In genomic region chr7:74219416-74219815, GRCh38 we compare ENCODE assay signal across 2 cellular contexts.
TF ChIP-seq lines count a peak whose summit lies in the region.

No MANE protein-coding gene starts in this region.

TF ChIP-seq in SK-N-SH treated with all-trans-retinoic acid at 6 μM for 48 hours, 23 proteins besides CTCF, POLR2A, EP300 and RAD21:
- TF ChIP-seq, protein P1, sequence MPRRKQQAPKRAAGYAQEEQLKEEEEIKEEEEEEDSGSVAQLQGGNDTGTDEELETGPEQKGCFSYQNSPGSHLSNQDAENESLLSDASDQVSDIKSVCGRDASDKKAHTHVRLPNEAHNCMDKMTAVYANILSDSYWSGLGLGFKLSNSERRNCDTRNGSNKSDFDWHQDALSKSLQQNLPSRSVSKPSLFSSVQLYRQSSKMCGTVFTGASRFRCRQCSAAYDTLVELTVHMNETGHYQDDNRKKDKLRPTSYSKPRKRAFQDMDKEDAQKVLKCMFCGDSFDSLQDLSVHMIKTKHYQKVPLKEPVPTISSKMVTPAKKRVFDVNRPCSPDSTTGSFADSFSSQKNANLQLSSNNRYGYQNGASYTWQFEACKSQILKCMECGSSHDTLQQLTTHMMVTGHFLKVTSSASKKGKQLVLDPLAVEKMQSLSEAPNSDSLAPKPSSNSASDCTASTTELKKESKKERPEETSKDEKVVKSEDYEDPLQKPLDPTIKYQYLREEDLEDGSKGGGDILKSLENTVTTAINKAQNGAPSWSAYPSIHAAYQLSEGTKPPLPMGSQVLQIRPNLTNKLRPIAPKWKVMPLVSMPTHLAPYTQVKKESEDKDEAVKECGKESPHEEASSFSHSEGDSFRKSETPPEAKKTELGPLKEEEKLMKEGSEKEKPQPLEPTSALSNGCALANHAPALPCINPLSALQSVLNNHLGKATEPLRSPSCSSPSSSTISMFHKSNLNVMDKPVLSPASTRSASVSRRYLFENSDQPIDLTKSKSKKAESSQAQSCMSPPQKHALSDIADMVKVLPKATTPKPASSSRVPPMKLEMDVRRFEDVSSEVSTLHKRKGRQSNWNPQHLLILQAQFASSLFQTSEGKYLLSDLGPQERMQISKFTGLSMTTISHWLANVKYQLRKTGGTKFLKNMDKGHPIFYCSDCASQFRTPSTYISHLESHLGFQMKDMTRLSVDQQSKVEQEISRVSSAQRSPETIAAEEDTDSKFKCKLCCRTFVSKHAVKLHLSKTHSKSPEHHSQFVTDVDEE (CRISPR knock-in tag; IDR thresholded peaks at IDR 0.05) = no peak
- TF ChIP-seq RARB (CRISPR knock-in tag; IDR thresholded peaks at IDR 0.05) = no peak
- no peak for TF ChIP-seq PPARA (CRISPR knock-in tag; IDR thresholded peaks at IDR 0.05; ENCODE audit: borderline replicate concordance)
- no peak for TF ChIP-seq ZNF565 (CRISPR knock-in tag; conservative IDR thresholded peaks at IDR 0.05; ENCODE audit: low read depth)
- no peak for TF ChIP-seq SNAI2 (CRISPR knock-in tag; IDR thresholded peaks at IDR 0.05)
- TF ChIP-seq, protein P2, sequence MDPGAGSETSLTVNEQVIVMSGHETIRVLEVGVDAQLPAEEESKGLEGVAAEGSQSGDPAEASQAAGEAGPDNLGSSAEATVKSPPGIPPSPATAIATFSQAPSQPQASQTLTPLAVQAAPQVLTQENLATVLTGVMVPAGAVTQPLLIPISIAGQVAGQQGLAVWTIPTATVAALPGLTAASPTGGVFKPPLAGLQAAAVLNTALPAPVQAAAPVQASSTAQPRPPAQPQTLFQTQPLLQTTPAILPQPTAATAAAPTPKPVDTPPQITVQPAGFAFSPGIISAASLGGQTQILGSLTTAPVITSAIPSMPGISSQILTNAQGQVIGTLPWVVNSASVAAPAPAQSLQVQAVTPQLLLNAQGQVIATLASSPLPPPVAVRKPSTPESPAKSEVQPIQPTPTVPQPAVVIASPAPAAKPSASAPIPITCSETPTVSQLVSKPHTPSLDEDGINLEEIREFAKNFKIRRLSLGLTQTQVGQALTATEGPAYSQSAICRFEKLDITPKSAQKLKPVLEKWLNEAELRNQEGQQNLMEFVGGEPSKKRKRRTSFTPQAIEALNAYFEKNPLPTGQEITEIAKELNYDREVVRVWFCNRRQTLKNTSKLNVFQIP (CRISPR knock-in tag; IDR thresholded peaks at IDR 0.05; ENCODE audit: borderline replicate concordance, low read depth) = no peak
- TF ChIP-seq ISL1 (CRISPR knock-in tag; IDR thresholded peaks at IDR 0.05) = no peak
- no peak for TF ChIP-seq ZNF8 (CRISPR knock-in tag; IDR thresholded peaks at IDR 0.05)

TF ChIP-seq in SK-N-SH, 30 proteins besides CTCF, POLR2A, EP300 and RAD21:
- TF ChIP-seq TCF12 (IDR thresholded peaks at IDR 0.05) (no peak), USF1 (IDR thresholded peaks at IDR 0.05; ENCODE audit: borderline replicate concordance, low read depth) (no peak), SMC3 (IDR thresholded peaks at IDR 0.05; ENCODE audit: low read depth, low read length) (no peak), TEAD4 (IDR thresholded peaks at IDR 0.05; ENCODE audit: borderline replicate concordance, insufficient read depth) (no peak), ELF1 (IDR thresholded peaks at IDR 0.05) (no peak)
- TF ChIP-seq, protein P3, sequence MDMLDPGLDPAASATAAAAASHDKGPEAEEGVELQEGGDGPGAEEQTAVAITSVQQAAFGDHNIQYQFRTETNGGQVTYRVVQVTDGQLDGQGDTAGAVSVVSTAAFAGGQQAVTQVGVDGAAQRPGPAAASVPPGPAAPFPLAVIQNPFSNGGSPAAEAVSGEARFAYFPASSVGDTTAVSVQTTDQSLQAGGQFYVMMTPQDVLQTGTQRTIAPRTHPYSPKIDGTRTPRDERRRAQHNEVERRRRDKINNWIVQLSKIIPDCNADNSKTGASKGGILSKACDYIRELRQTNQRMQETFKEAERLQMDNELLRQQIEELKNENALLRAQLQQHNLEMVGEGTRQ (IDR thresholded peaks at IDR 0.05; ENCODE audit: borderline replicate concordance, low read depth, low read length) = no peak
